In the genomic region with DNA sequence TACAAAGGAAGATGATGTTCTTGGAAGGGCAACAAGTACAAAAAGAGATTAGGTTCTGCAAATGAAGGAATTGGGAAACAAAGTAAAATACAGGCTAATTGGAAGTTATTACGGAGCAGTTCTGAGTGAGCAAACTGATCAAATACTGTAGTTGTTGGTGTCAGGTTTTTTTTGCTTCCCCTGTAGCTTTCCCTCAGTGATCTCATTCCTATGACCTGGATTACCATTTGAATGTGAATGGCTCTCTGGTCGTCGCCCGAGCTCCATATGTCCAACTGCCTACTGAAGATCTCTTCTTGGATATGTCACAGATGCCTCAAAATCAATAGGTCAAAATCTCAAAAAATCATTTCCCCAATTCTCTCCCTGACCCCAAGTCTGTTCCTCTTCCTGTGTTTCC, we compare ENCODE assay signal across 17 cellular contexts. TPM values are rescaled to one million over a fixed set of nuclear protein-coding genes. Genes with fewer than 3 reads are reported as not detected.
DNase-seq lines count a peak whose midpoint lies in the region; ATAC-seq and TF ChIP-seq lines count a peak whose summit lies in the region.
"Had no signal": no experiment of that assay in that cellular context is flagged by ENCODE, and none has a peak within 500 bp of the region (broad histone marks: within the 10 kb centered on the region; RNA-seq: fewer than 3 reads in every experiment).

No MANE protein-coding gene starts in this region.

- H3K9me3 ChIP-seq in OCI-LY3 (ENCODE audit: insufficient read depth, low read length) (no peaks in the 10 kb centered on the region), mesenchymal stem cell (ENCODE audit: control insufficient read depth, low read length) (no peaks in the 10 kb centered on the region), Peyer's patch (no peaks in the 10 kb centered on the region)
- H3K9me3 ChIP-seq: A549, BLaER1, SJCRH30 had no signal

- H3K79me2 ChIP-seq in OCI-LY3 (ENCODE audit: low read length): peaks cover 11% of the 10 kb centered on the region; the same call in 1 of the 2 replicates

- ATAC-seq in stimulated activated effector memory CD8-positive, alpha-beta T cell treated with anti-CD3 and anti-CD28 coated beads, Interleukin-12 subunit alpha, Interleukin-12 subunit beta, amount 100 ng/mL, for 72 hours: no peak
- no peak for ATAC-seq in GM19328 (IDR thresholded peaks at IDR 0.05; ENCODE audit: unreplicated experiment)
- ATAC-seq: A549 had no signal

- no peak overlapping the region for H3K14ac ChIP-seq in mesenchymal stem cell (ENCODE audit: low read length in 2 of 2)

- H3K4me3 Mint-ChIP-seq in glutamatergic neuron (ENCODE audit: unreplicated experiment): no peak overlapping the region
- no peak overlapping the region for H3K4me3 Mint-ChIP-seq in stimulated activated effector memory CD8-positive, alpha-beta T cell treated with anti-CD3 and anti-CD28 coated beads, Interleukin-12 subunit alpha, Interleukin-12 subunit beta, amount 100 ng/mL, for 72 hours
- H3K4me3 Mint-ChIP-seq: CD8-positive, alpha-beta memory T cell had no signal

- TF ChIP-seq POLR2A in Peyer's patch (IDR thresholded peaks at IDR 0.05): no peak

- H3K36me3 ChIP-seq in OCI-LY3 (replicated peaks; ENCODE audit: low read depth, low read length) (no peaks in the 10 kb centered on the region), mesenchymal stem cell (ENCODE audit: control insufficient read depth in 1 of 2, insufficient read depth in 2 of 2, low read depth in 1 of 2, low read length in 2 of 2) (peaks cover 0 to 3% of the 10 kb centered on the region in 2 experiments), Peyer's patch (no peaks in the 10 kb centered on the region)
- H3K36me3 ChIP-seq: SJCRH30 had no signal

- peak overlapping the region; percentile 25 for H3K4me2 ChIP-seq in OCI-LY3 (ENCODE audit: low read length)
- H3K4me2 ChIP-seq in mesenchymal stem cell (ENCODE audit: low read length, poor library complexity, severe bottlenecking): no peak overlapping the region
- H3K4me2 ChIP-seq: A549, BLaER1, PC-9 had no signal

- no peak overlapping the region for H2AK5ac ChIP-seq in mesenchymal stem cell (ENCODE audit: low read length, severe bottlenecking)

- no peak overlapping the region for H4K91ac ChIP-seq in mesenchymal stem cell (ENCODE audit: low read length)

- H3K27ac ChIP-seq in OCI-LY3 (ENCODE audit: low read length) (no peak overlapping the region), mesenchymal stem cell (ENCODE audit: low read length, poor library complexity, severe bottlenecking) (no peak overlapping the region), Peyer's patch (no peak overlapping the region)
- H3K27ac ChIP-seq: A549, BLaER1, PC-9, SJCRH30 had no signal

- H2AFZ ChIP-seq in OCI-LY3 (ENCODE audit: low read depth, low read length) (no peak overlapping the region), mesenchymal stem cell (ENCODE audit: low read depth, low read length) (no peak overlapping the region)
- H2AFZ ChIP-seq: PC-9 had no signal

- H3K18ac ChIP-seq in mesenchymal stem cell (ENCODE audit: low read depth in 1 of 2, low read length in 2 of 2): no peak overlapping the region

- H2BK5ac ChIP-seq in mesenchymal stem cell (ENCODE audit: low read depth, low read length, poor library complexity, severe bottlenecking): no peak overlapping the region

- no peak overlapping the region for H3K4me3 ChIP-seq in OCI-LY3 (ENCODE audit: low read length)
- no peak overlapping the region for H3K4me3 ChIP-seq in mesenchymal stem cell (ENCODE audit: insufficient read depth in 1 of 2, low read depth in 1 of 2, low read length in 2 of 2)
- H3K4me3 ChIP-seq in Peyer's patch: no peak overlapping the region
- H3K4me3 ChIP-seq: A549, BLaER1, PC-9, SJCRH30 had no signal

- no peak for TF ChIP-seq CTCF in OCI-LY3 (IDR thresholded peaks at IDR 0.05; ENCODE audit: low read depth, low read length)
- no peak for TF ChIP-seq CTCF in glutamatergic neuron (IDR thresholded peaks at IDR 0.05; ENCODE audit: partially characterized antibody, unreplicated experiment)
- no peak for TF ChIP-seq CTCF in Peyer's patch (IDR thresholded peaks at IDR 0.05)

- H3K9ac ChIP-seq in OCI-LY3 (ENCODE audit: low read length) (no peak overlapping the region), mesenchymal stem cell (ENCODE audit: low read length) (no peak overlapping the region)
- H3K9ac ChIP-seq: BLaER1 had no signal

- no peaks in the 10 kb centered on the region for H4K20me1 ChIP-seq in OCI-LY3 (ENCODE audit: insufficient read depth, low read length)

- in situ Hi-C loops in G401 (cut with HindIII; ENCODE audit: low sequenced_read_pairs): no loop called here

- no peak overlapping the region for H2BK15ac ChIP-seq in mesenchymal stem cell (ENCODE audit: low read depth, poor library complexity, severe bottlenecking)

- peak overlapping the region; percentile 69 for H3K27ac Mint-ChIP-seq in glutamatergic neuron (ENCODE audit: unreplicated experiment)
- peak overlapping the region; percentile 3 for H3K27ac Mint-ChIP-seq in stimulated activated effector memory CD8-positive, alpha-beta T cell treated with anti-CD3 and anti-CD28 coated beads, Interleukin-12 subunit alpha, Interleukin-12 subunit beta, amount 100 ng/mL, for 72 hours

- no peaks in the 10 kb centered on the region for H3K36me3 Mint-ChIP-seq in glutamatergic neuron (ENCODE audit: unreplicated experiment)
- peaks cover 2% of the 10 kb centered on the region for H3K36me3 Mint-ChIP-seq in stimulated activated effector memory CD8-positive, alpha-beta T cell treated with anti-CD3 and anti-CD28 coated beads, Interleukin-12 subunit alpha, Interleukin-12 subunit beta, amount 100 ng/mL, for 72 hours

- peaks cover 5% of the 10 kb centered on the region for H3K27me3 Mint-ChIP-seq in glutamatergic neuron (ENCODE audit: unreplicated experiment)
- H3K27me3 Mint-ChIP-seq: CD8-positive, alpha-beta memory T cell had no signal

- peaks cover 29% of the 10 kb centered on the region for H3K79me1 ChIP-seq in mesenchymal stem cell (replicated peaks; ENCODE audit: low read length, poor library complexity, severe bottlenecking)

- H2BK12ac ChIP-seq in mesenchymal stem cell (ENCODE audit: low read length in 2 of 2): no peak overlapping the region

- H3K23ac ChIP-seq in mesenchymal stem cell (ENCODE audit: low read length in 2 of 2): no peak overlapping the region

- H3K9me3 Mint-ChIP-seq in glutamatergic neuron (ENCODE audit: unreplicated experiment): peaks cover 3% of the 10 kb centered on the region
- no peaks in the 10 kb centered on the region for H3K9me3 Mint-ChIP-seq in stimulated activated effector memory CD8-positive, alpha-beta T cell treated with anti-CD3 and anti-CD28 coated beads, Interleukin-12 subunit alpha, Interleukin-12 subunit beta, amount 100 ng/mL, for 72 hours
- H3K9me3 Mint-ChIP-seq: CD8-positive, alpha-beta memory T cell had no signal

- H4K8ac ChIP-seq in mesenchymal stem cell (ENCODE audit: low read length): no peak overlapping the region

- no peak overlapping the region for H3K4ac ChIP-seq in mesenchymal stem cell (ENCODE audit: low read depth in 1 of 2, low read length in 2 of 2)

- no peaks in the 10 kb centered on the region for H3K27me3 ChIP-seq in OCI-LY3 (ENCODE audit: low read depth, low read length)
- no peaks in the 10 kb centered on the region for H3K27me3 ChIP-seq in mesenchymal stem cell (ENCODE audit: control insufficient read depth in 1 of 2, insufficient read depth in 1 of 2, low read length in 2 of 2)
- no peaks in the 10 kb centered on the region for H3K27me3 ChIP-seq in Peyer's patch
- H3K27me3 ChIP-seq: BLaER1, SJCRH30 had no signal

- H3K4me1 Mint-ChIP-seq in glutamatergic neuron (ENCODE audit: low read depth, unreplicated experiment): peaks cover 15% of the 10 kb centered on the region
- H3K4me1 Mint-ChIP-seq in stimulated activated effector memory CD8-positive, alpha-beta T cell treated with anti-CD3 and anti-CD28 coated beads, Interleukin-12 subunit alpha, Interleukin-12 subunit beta, amount 100 ng/mL, for 72 hours: peaks cover 26% of the 10 kb centered on the region

- no peak overlapping the region for H2BK120ac ChIP-seq in mesenchymal stem cell (ENCODE audit: low read depth, low read length)

- peak; percentile 28 for DNase-seq in G401 (ENCODE audit: low spot score)
- no peak for DNase-seq in glutamatergic neuron
- DNase-seq in stimulated activated effector memory CD8-positive, alpha-beta T cell treated with anti-CD3 and anti-CD28 coated beads, Interleukin-12 subunit alpha, Interleukin-12 subunit beta, amount 100 ng/mL, for 72 hours (ENCODE audit: low spot score in 2 of 2): no peak
- no peak for DNase-seq in mesenchymal stem cell
- no peak for DNase-seq in Peyer's patch
- DNase-seq: CD8-positive, alpha-beta memory T cell; KBM-7; NCI-H1048; NCI-H1436; NCI-H2029; NCI-H526; PC-9; SJCRH30 had no signal

- WGBS in mesenchymal stem cell: 88% methylated on average over 4 of the region's 4 CpGs

- H3K4me1 ChIP-seq in OCI-LY3 (ENCODE audit: low read length) (peaks cover 19% of the 10 kb centered on the region), mesenchymal stem cell (ENCODE audit: control insufficient read depth, insufficient read depth, low read depth, low read length) (peaks cover 3% of the 10 kb centered on the region), Peyer's patch (no peaks in the 10 kb centered on the region)
- H3K4me1 ChIP-seq: SJCRH30 had no signal

RNA-seq across cellular contexts. Expression of a gene that starts 28.9 kb away (rescaled TPM):
- 41.5 and 59.2 TPM in 2 replicates for total RNA-seq in G401 (2014; rRNA removed; shearing (Covaris generic))
- total RNA-seq in glutamatergic neuron (ENCODE audit: unreplicated experiment): 59.2 TPM
- 102 TPM for polyA plus RNA-seq in mesenchymal stem cell (2013, experiment 1 of 2)
- 107 TPM for polyA plus RNA-seq in mesenchymal stem cell (2013, experiment 2 of 2)
- total RNA-seq in Peyer's patch: 10 to 100 TPM; 34.1 to 57.4 (median 43.7) TPM
